In the genomic region with DNA sequence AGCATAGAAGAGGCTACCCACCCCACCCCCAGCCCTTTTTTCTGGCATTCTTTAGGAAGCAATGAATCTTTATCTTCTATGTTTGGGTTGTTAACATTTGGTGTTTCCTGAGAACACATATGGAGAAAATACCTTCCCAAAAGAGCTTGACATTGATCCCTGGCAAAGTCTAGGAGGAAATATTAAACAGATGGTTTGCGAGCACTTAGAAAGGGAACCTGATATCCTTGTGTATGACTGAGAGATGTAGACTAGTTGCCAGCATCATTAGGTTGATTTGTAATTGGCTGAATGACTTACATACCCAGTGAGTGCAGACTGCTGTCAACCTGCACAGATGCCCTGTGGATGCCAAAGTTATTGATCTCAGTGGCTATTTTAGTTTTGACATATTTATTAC, we compare ENCODE assay signal across 21 cellular contexts. TPM values are rescaled to one million over a fixed set of nuclear protein-coding genes. Genes with fewer than 3 reads are reported as not detected.
DNase-seq lines count a peak whose midpoint lies in the region; ATAC-seq and TF ChIP-seq lines count a peak whose summit lies in the region.
"Had no signal": no experiment of that assay in that cellular context is flagged by ENCODE, and none has a peak within 500 bp of the region (broad histone marks: within the 10 kb centered on the region; RNA-seq: fewer than 3 reads in every experiment).

No MANE protein-coding gene starts in this region.

- no peaks in the 10 kb centered on the region for H3K9me2 ChIP-seq in hepatocyte (replicated peaks; ENCODE audit: insufficient read depth)

- no peak for TF ChIP-seq CTCF in hepatocyte (IDR thresholded peaks at IDR 0.05; ENCODE audit: poor library complexity)

- no peak overlapping the region for H3K27ac ChIP-seq in hepatocyte
- H3K27ac ChIP-seq: adrenal gland, breast epithelium, stomach, upper lobe of left lung had no signal

- peaks cover 6% of the 10 kb centered on the region for H3K27me3 ChIP-seq in hepatocyte
- H3K27me3 ChIP-seq: upper lobe of left lung had no signal

- no peak overlapping the region for H2AFZ ChIP-seq in hepatocyte

- no peaks in the 10 kb centered on the region for H3K9me3 ChIP-seq in hepatocyte (ENCODE audit: low read depth)
- H3K9me3 ChIP-seq: adrenal gland, breast epithelium, stomach, upper lobe of left lung had no signal

- no peaks in the 10 kb centered on the region for H3K36me3 Mint-ChIP-seq in activated naive CD8-positive, alpha-beta T cell treated with anti-CD3 and anti-CD28 coated beads, Interleukin-2, amount 50 U/mL, for 24 hours (ENCODE audit: low read depth)
- H3K36me3 Mint-ChIP-seq: CD8-positive, alpha-beta memory T cell had no signal

- DNase-seq in HEK293T (ENCODE audit: extremely low spot score), result no peak
- DNase-seq in NCI-H2029 treated with DMSO at 0.1 percent for 48 hours (lab: John Stamatoyannopoulos, UW), result peak; percentile 11
- peak; percentile 85 for DNase-seq in NCI-H82 treated with DMSO at 0.1 percent for 48 hours (lab: John Stamatoyannopoulos, UW; ENCODE audit: unreplicated experiment)
- peak; percentile 13 for DNase-seq in hepatocyte (ENCODE audit: low spot score)
- DNase-seq in Kasumi-1 (lab: John Stamatoyannopoulos, UW), result no peak
- no peak for DNase-seq in activated CD4-positive, CD25-positive, alpha-beta regulatory T cell treated with anti-CD3 and anti-CD28 coated beads, Interleukin-2, amount 50 U/mL, for 72 hours
- no peak for DNase-seq in stimulated activated naive CD8-positive, alpha-beta T cell treated with anti-CD3 and anti-CD28 coated beads, Interleukin-15, Interleukin-2, amounts not matched to agents 100 U/mL and 50 U/mL, for 24 hours
- DNase-seq in activated naive CD8-positive, alpha-beta T cell treated with anti-CD3 and anti-CD28 coated beads, Interleukin-2, amount 50 U/mL, for 24 hours, result no peak
- DNase-seq: activated CD4-positive, alpha-beta T cell treated with anti-CD3 and anti-CD28 coated beads, Interleukin-2, amount 50 U/mL, for 1 hour; activated CD8-positive, alpha-beta memory T cell treated with anti-CD3 and anti-CD28 coated beads, Interleukin-2, amount 50 U/mL, for 4 hours; activated gamma-delta T cell; adrenal gland; CD8-positive, alpha-beta memory T cell; NCI-H1417 treated with DMSO at 0.1 percent for 48 hours; nephron progenitor cell; posterior cingulate gyrus; stimulated activated CD4-positive, alpha-beta T cell treated with anti-CD3 and anti-CD28 coated beads, Interleukin-1b, Interleukin-23, amount 100 ng/mL, for 48 hours; stomach had no signal

- H3K4me1 Mint-ChIP-seq in activated naive CD8-positive, alpha-beta T cell treated with anti-CD3 and anti-CD28 coated beads, Interleukin-2, amount 50 U/mL, for 24 hours, result peaks cover 9% of the 10 kb centered on the region
- H3K4me1 Mint-ChIP-seq: CD8-positive, alpha-beta memory T cell had no signal

- no peaks in the 10 kb centered on the region for H4K20me1 ChIP-seq in hepatocyte (ENCODE audit: insufficient read depth, poor library complexity, severe bottlenecking)

- 63% methylated on average over 1 of the region's 1 CpG for WGBS in hepatocyte (ENCODE audit: low lambda C conversion rate, missing lambda C conversion rate)

- H3K4me1 ChIP-seq in hepatocyte (ENCODE audit: insufficient read depth), result no peaks in the 10 kb centered on the region
- H3K4me1 ChIP-seq: adrenal gland, breast epithelium, stomach, upper lobe of left lung had no signal

- no peak overlapping the region for H3K4me3 Mint-ChIP-seq in activated naive CD8-positive, alpha-beta T cell treated with anti-CD3 and anti-CD28 coated beads, Interleukin-2, amount 50 U/mL, for 24 hours
- H3K4me3 Mint-ChIP-seq: CD8-positive, alpha-beta memory T cell; nephron progenitor cell had no signal

- no peaks in the 10 kb centered on the region for H3K79me2 ChIP-seq in hepatocyte

- H3K27ac Mint-ChIP-seq in activated naive CD8-positive, alpha-beta T cell treated with anti-CD3 and anti-CD28 coated beads, Interleukin-2, amount 50 U/mL, for 24 hours, result no peak overlapping the region
- H3K27ac Mint-ChIP-seq: CD8-positive, alpha-beta memory T cell; nephron progenitor cell had no signal

- no peak for ATAC-seq in stimulated activated naive CD8-positive, alpha-beta T cell treated with anti-CD3 and anti-CD28 coated beads, Interleukin-15, Interleukin-2, amounts not matched to agents 100 U/mL and 50 U/mL, for 24 hours
- no peak for ATAC-seq in activated naive CD8-positive, alpha-beta T cell treated with anti-CD3 and anti-CD28 coated beads, Interleukin-2, amount 50 U/mL, for 24 hours

- no peaks in the 10 kb centered on the region for H3K9me3 Mint-ChIP-seq in activated naive CD8-positive, alpha-beta T cell treated with anti-CD3 and anti-CD28 coated beads, Interleukin-2, amount 50 U/mL, for 24 hours
- H3K9me3 Mint-ChIP-seq: CD8-positive, alpha-beta memory T cell; nephron progenitor cell had no signal

- CTCF ChIA-PET in HEK293T (lab: Yijun Ruan, JAX), result interaction anchor here (1.0 kb wide), 2 partner anchors 10 to 107 kb away, joined by 3 read pairs; no protein-coding TSS in a partner anchor

- no peaks in the 10 kb centered on the region for H3K36me3 ChIP-seq in hepatocyte (replicated peaks; ENCODE audit: insufficient read depth, low read depth)
- H3K36me3 ChIP-seq: adrenal gland, breast epithelium, stomach, upper lobe of left lung had no signal

- POLR2A ChIA-PET in HEK293T (lab: Yijun Ruan, JAX), result interaction anchor here (0.6 kb wide), 1 partner anchor 132 kb away, joined by 3 read pairs; no protein-coding TSS in a partner anchor

- peaks cover 40% of the 10 kb centered on the region for H3K27me3 Mint-ChIP-seq in activated naive CD8-positive, alpha-beta T cell treated with anti-CD3 and anti-CD28 coated beads, Interleukin-2, amount 50 U/mL, for 24 hours

- H3K4me2 ChIP-seq in hepatocyte, result no peak overlapping the region

- H3K4me3 ChIP-seq in hepatocyte, result no peak overlapping the region
- H3K4me3 ChIP-seq: adrenal gland, breast epithelium, stomach, upper lobe of left lung had no signal

TF ChIP-seq in HEK293T, 16 proteins besides CTCF, POLR2A, EP300 and RAD21:
- TF ChIP-seq, protein P1, sequence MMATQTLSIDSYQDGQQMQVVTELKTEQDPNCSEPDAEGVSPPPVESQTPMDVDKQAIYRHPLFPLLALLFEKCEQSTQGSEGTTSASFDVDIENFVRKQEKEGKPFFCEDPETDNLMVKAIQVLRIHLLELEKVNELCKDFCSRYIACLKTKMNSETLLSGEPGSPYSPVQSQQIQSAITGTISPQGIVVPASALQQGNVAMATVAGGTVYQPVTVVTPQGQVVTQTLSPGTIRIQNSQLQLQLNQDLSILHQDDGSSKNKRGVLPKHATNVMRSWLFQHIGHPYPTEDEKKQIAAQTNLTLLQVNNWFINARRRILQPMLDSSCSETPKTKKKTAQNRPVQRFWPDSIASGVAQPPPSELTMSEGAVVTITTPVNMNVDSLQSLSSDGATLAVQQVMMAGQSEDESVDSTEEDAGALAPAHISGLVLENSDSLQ (IDR thresholded peaks at IDR 0.05), result peak; percentile 46
- TF ChIP-seq BHLHE40 (IDR thresholded peaks at IDR 0.05; ENCODE audit: borderline replicate concordance), result no peak

RNA-seq across cellular contexts. Expression of a gene that starts 42.9 kb away (rescaled TPM):
- 8.0 and 11.6 TPM in 2 replicates for total RNA-seq in hepatocyte
- 10.7 and 11.4 TPM in 2 replicates for polyA plus RNA-seq in hepatocyte

RNA-seq across cellular contexts. Expression of a gene that starts 43.7 kb away (rescaled TPM):
- total RNA-seq in hepatocyte, result 13.3 and 13.6 TPM in 2 replicates
- 11.0 and 11.2 TPM in 2 replicates for polyA plus RNA-seq in hepatocyte

RNA-seq across cellular contexts. Expression of a gene that starts 50.7 kb away (rescaled TPM):
- total RNA-seq in hepatocyte, result 0.70 and 1.0 TPM in 2 replicates
- 0.30 and 1.2 TPM in 2 replicates for polyA plus RNA-seq in hepatocyte
- total RNA-seq: CD8-positive, alpha-beta memory T cell; endothelial cell of umbilical vein had no signal

RNA-seq across cellular contexts. Expression of a gene that starts 56.6 kb away (rescaled TPM):
- 6.8 and 7.3 TPM in 2 replicates for total RNA-seq in hepatocyte
- polyA plus RNA-seq in hepatocyte, result 6.5 and 7.4 TPM in 2 replicates

Comparison
In these comparisons a context has a peak if more than half of its experiments do, and no peak if none do; other contexts are left out.
1. DNase-seq: peak in NCI-H2029 treated with DMSO at 0.1 percent for 48 hours (single experiment), NCI-H82 treated with DMSO at 0.1 percent for 48 hours (single experiment) and hepatocyte (single experiment); none in HEK293T (single experiment), Kasumi-1 (0 of 2), activated CD4-positive, CD25-positive, alpha-beta regulatory T cell treated with anti-CD3 and anti-CD28 coated beads, Interleukin-2, amount 50 U/mL, for 72 hours (single experiment), stimulated activated naive CD8-positive, alpha-beta T cell treated with anti-CD3 and anti-CD28 coated beads, Interleukin-15, Interleukin-2, amounts not matched to agents 100 U/mL and 50 U/mL, for 24 hours (single experiment) and activated naive CD8-positive, alpha-beta T cell treated with anti-CD3 and anti-CD28 coated beads, Interleukin-2, amount 50 U/mL, for 24 hours (single experiment).